8 cellular contexts compared by ENCODE assay signal in genomic region chr1:203308205-203309114, GRCh38. TPM values are rescaled to one million over a fixed set of nuclear protein-coding genes. Genes with fewer than 3 reads are reported as not detected.
DNase-seq lines count a peak whose midpoint lies in the region; ATAC-seq, FAIRE-seq and TF ChIP-seq lines count a peak whose summit lies in the region.

No MANE protein-coding gene starts in this region.

- peaks cover 13% of the 10 kb centered on the region for H3K79me2 ChIP-seq in HepG2 (ENCODE audit: insufficient read depth, low read length)

- WGBS in HepG2 (ENCODE audit: low lambda C conversion rate): 86% methylated on average over 6 of the region's 6 CpGs
- 69% methylated on average over 5 of the region's 6 CpGs for WGBS in right lobe of liver (ENCODE audit: insufficient coverage, low coverage, low lambda C conversion rate, missing lambda C conversion rate)

- H3K36me3 ChIP-seq in HepG2 (replicated peaks in 1 of 2; ENCODE audit: control insufficient read depth in 1 of 2, insufficient read depth in 2 of 2, low read length in 2 of 2): peaks cover 0 to 3% of the 10 kb centered on the region in 2 experiments; a peak in 1 of 5 replicates
- no peaks in the 10 kb centered on the region for H3K36me3 ChIP-seq in right lobe of liver
- H3K36me3 ChIP-seq in mucosa of rectum (ENCODE audit: control insufficient read depth in 2 of 2, insufficient read depth in 2 of 2, low read length in 2 of 2): peaks cover 26 to 33% of the 10 kb centered on the region in 2 donors
- peaks cover 0 to 12% of the 10 kb centered on the region in 2 donors for H3K36me3 ChIP-seq in vagina

- no peak for TF ChIP-seq POLR2A in HepG2 (IDR thresholded peaks at IDR 0.05; ENCODE audit: insufficient read depth in 1 of 2, low read depth in 2 of 2, low read length in 2 of 2)
- TF ChIP-seq POLR2A in right lobe of liver (IDR thresholded peaks at IDR 0.05): no peak
- no peak for TF ChIP-seq POLR2A in vagina (IDR thresholded peaks at IDR 0.05)

- no peak for TF ChIP-seq EP300 in HepG2 (IDR thresholded peaks at IDR 0.05; ENCODE audit: low read depth in 2 of 2, low read length in 2 of 2)
- TF ChIP-seq EP300 in HepG2 (CRISPR knock-in tag; IDR thresholded peaks at IDR 0.05; ENCODE audit: borderline replicate concordance): no peak

- H2AFZ ChIP-seq in HepG2 (ENCODE audit: low read length): no peak overlapping the region

- peaks cover 11% of the 10 kb centered on the region for H3K27me3 Mint-ChIP-seq in brain

- H4K20me1 ChIP-seq in HepG2 (ENCODE audit: insufficient read depth, low read length): no peaks in the 10 kb centered on the region

- no peak overlapping the region for H3K4me3 ChIP-seq in HepG2 (replicated peaks in 1 of 3; ENCODE audit: insufficient read depth in 1 of 3, low read depth in 2 of 3, low read length in 3 of 3)
- peak overlapping the region in 1 of 3 donors; percentile 79 for H3K4me3 ChIP-seq in right lobe of liver
- H3K4me3 ChIP-seq in mucosa of rectum (ENCODE audit: low read length in 2 of 2): peak overlapping the region; percentile 68 to 93
- peak overlapping the region; percentile 96 to 100 for H3K4me3 ChIP-seq in vagina

- TF ChIP-seq RAD21 in HepG2 (CRISPR knock-in tag; IDR thresholded peaks at IDR 0.05): no peak

- FAIRE-seq in HepG2 (lab: Jason Lieb, UNC): no peak

- no peak overlapping the region for H3K9ac ChIP-seq in HepG2 (ENCODE audit: insufficient read depth, low read depth, low read length)
- peak overlapping the region; percentile 74 to 100 for H3K9ac ChIP-seq in mucosa of rectum (ENCODE audit: low read depth in 1 of 2, low read length in 2 of 2)

- no peaks in the 10 kb centered on the region for H3K9me3 ChIP-seq in HepG2 (ENCODE audit: low read length)
- H3K9me3 ChIP-seq in right lobe of liver: no peaks in the 10 kb centered on the region
- H3K9me3 ChIP-seq in mucosa of rectum (ENCODE audit: control insufficient read depth in 2 of 2, low read length in 2 of 2): no peaks in the 10 kb centered on the region
- H3K9me3 ChIP-seq in vagina: no peaks in the 10 kb centered on the region

- H3K27ac ChIP-seq in HepG2 (ENCODE audit: extremely low read length, insufficient read depth, low read length) (no peak overlapping the region), right lobe of liver (no peak overlapping the region), mucosa of rectum (ENCODE audit: low read depth in 2 of 2, low read length in 2 of 2) (peak overlapping the region; percentile 52 to 53), vagina (peak overlapping the region; percentile 100)

- H3K36me3 Mint-ChIP-seq in brain: peaks cover 47% of the 10 kb centered on the region

- peak overlapping the region; percentile 88 to 96 (median 92) for H3K4me3 Mint-ChIP-seq in brain

- H3K4me1 ChIP-seq in HepG2 (ENCODE audit: insufficient read depth, low read length): peaks cover 34% of the 10 kb centered on the region
- H3K4me1 ChIP-seq in right lobe of liver: no peaks in the 10 kb centered on the region
- H3K4me1 ChIP-seq in mucosa of rectum (ENCODE audit: control insufficient read depth in 2 of 2, insufficient read depth in 2 of 2, low read length in 2 of 2): peaks cover 34 to 38% of the 10 kb centered on the region in 2 donors
- H3K4me1 ChIP-seq in vagina: peaks cover 44% of the 10 kb centered on the region

- POLR2A ChIA-PET in HepG2 (lab: Yijun Ruan, JAX): interaction anchor here (1.6 to 6.3 kb wide), 2 partner anchors 12 to 20 kb away, joined by 3 to 77 read pairs; no protein-coding TSS in a partner anchor

- H3K27me3 ChIP-seq in HepG2 (ENCODE audit: control insufficient read depth in 1 of 2, insufficient read depth in 2 of 2, low read length in 2 of 2) (peaks cover 0 to 15% of the 10 kb centered on the region in 2 experiments; a peak in 3 of 5 replicates), right lobe of liver (no peaks in the 10 kb centered on the region), mucosa of rectum (ENCODE audit: control insufficient read depth in 2 of 2, insufficient read depth in 2 of 2, low read length in 2 of 2) (no peaks in the 10 kb centered on the region), vagina (no peaks in the 10 kb centered on the region)

- in situ Hi-C loops in HepG2 (cut with HindIII; ENCODE audit: extremely low pct_ligation_motif_present, low pct_unique_long_range_greater_than_20kb): no loop called here

- DNase-seq in HepG2 (ENCODE audit: low spot score): no peak
- DNase-seq in right lobe of liver: no peak
- no peak for DNase-seq in vagina (ENCODE audit: extremely low spot score in 2 of 2)
- no peak for DNase-seq in SW480 (ENCODE audit: low spot score)
- DNase-seq in middle frontal gyrus (ENCODE audit: extremely low spot score, low spot score): no peak
- no peak for DNase-seq in H4 (ENCODE audit: low spot score)

- intact Hi-C loops in HepG2 (cut with micrococcal nuclease; ENCODE audit: unreplicated experiment) (no loop called here), right lobe of liver (cut with DNase I) (no loop called here), vagina (cut with DNase I) (loop anchor here (5.0 kb wide), 1 partner anchor 36 kb away; no protein-coding TSS in a partner anchor)

- peaks cover 61% of the 10 kb centered on the region for H3K4me1 Mint-ChIP-seq in brain

- CTCF ChIA-PET in HepG2 (lab: Yijun Ruan, JAX; ENCODE audit: low intra/inter-chr PET ratio, low total read pairs): no interaction called here

- ATAC-seq in HepG2: no peak
- ATAC-seq in right lobe of liver: no peak

- TF ChIP-seq CTCF in HepG2 (CRISPR knock-in tag; IDR thresholded peaks at IDR 0.05) (no peak), right lobe of liver (IDR thresholded peaks at IDR 0.05) (no peak), brain (conservative IDR thresholded peaks at IDR 0.05) (no peak), vagina (IDR thresholded peaks at IDR 0.05) (no peak)

- peak overlapping the region; percentile 90 to 98 (median 95) for H3K27ac Mint-ChIP-seq in brain

- peaks cover 0 to 3% (median 0%) of the 10 kb centered on the region in 5 experiments for H3K9me3 Mint-ChIP-seq in brain

- no TSS peak for BruUV-seq in HepG2 (replicated peaks; lab: Mats Ljungman, UMichigan)

- H3K4me2 ChIP-seq in HepG2 (ENCODE audit: low read depth, low read length): no peak overlapping the region

TF ChIP-seq in HepG2, 621 proteins besides CTCF, POLR2A, EP300 and RAD21 (continues in another document):
- TF ChIP-seq PAF1 (CRISPR knock-in tag; IDR thresholded peaks at IDR 0.05): 0 out of 2 replicates have a peak, but pooled peaks have one; percentile 49

RNA-seq across cellular contexts. Expression of gene BTG2, which starts 3.1 kb away (rescaled TPM):
- 18.3 and 18.7 TPM in 2 replicates for total RNA-seq in HepG2 (2016; rRNA removed; fragmentation: Illumina TruSeq; extraction: Trizol)
- 2.8 and 3.5 TPM in 2 replicates for total RNA-seq in HepG2 (2016; cell fraction: cytosol; rRNA removed; fragmentation: Illumina TruSeq; extraction: Trizol; ENCODE audit: low read depth)
- 15.4 and 19.8 TPM in 2 replicates for total RNA-seq in HepG2 (2016; cell fraction: insoluble cytoplasmic fraction; rRNA removed; fragmentation: Illumina TruSeq; extraction: Trizol)
- 11.7 and 12.9 TPM in 2 replicates for total RNA-seq in HepG2 (2016; cell fraction: membrane; rRNA removed; fragmentation: Illumina TruSeq; extraction: Trizol)
- total RNA-seq in HepG2 (2016; cell fraction: nucleus; rRNA removed; fragmentation: Illumina TruSeq; extraction: Trizol): 11.8 and 13.3 TPM in 2 replicates
- polyA plus RNA-seq in HepG2 (2011; rRNA removed): 13.6 and 16.7 TPM in 2 replicates
- 11.2 and 13.0 TPM in 2 replicates for polyA plus RNA-seq in HepG2 (2011; cell fraction: cytosol; rRNA removed)
- 8.6 and 10.6 TPM in 2 replicates for polyA plus RNA-seq in HepG2 (2011; cell fraction: nucleus; rRNA removed)
- polyA plus RNA-seq in HepG2 (2012): 4.4 and 7.3 TPM in 2 replicates
- 2.1 and 2.2 TPM in 2 replicates for polyA plus RNA-seq in HepG2 (2016; cell fraction: cytosol; fragmentation: Illumina TruSeq; extraction: Trizol; ENCODE audit: low read depth)
- 18.8 and 19.2 TPM in 2 replicates for polyA plus RNA-seq in HepG2 (2016; cell fraction: insoluble cytoplasmic fraction; fragmentation: Illumina TruSeq; extraction: Trizol; ENCODE audit: low read depth)
- polyA plus RNA-seq in HepG2 (2016; cell fraction: membrane; fragmentation: Illumina TruSeq; extraction: Trizol; ENCODE audit: low read depth): 6.5 and 7.0 TPM in 2 replicates
- 18.0 and 19.6 TPM in 2 replicates for polyA plus RNA-seq in HepG2 (2016; cell fraction: nucleus; fragmentation: Illumina TruSeq; extraction: Trizol; ENCODE audit: insufficient read depth, low read depth)
- 9.6 and 12.5 TPM in 2 replicates for polyA minus RNA-seq in HepG2 (2011; rRNA and poly(A)+ RNA removed; ENCODE audit: low replicate concordance)
- 8.5 and 9.2 TPM in 2 replicates for polyA minus RNA-seq in HepG2 (2011; cell fraction: cytosol; rRNA and poly(A)+ RNA removed)
- 4.9 and 8.8 TPM in 2 replicates for polyA minus RNA-seq in HepG2 (2011; cell fraction: nucleus; rRNA and poly(A)+ RNA removed)
- 10 to 100 TPM in 1 of 6 experiments, 1 to 10 TPM in 5; 2.0 to 11.2 (median 5.4) TPM for total RNA-seq in right lobe of liver
- 117 TPM for polyA plus RNA-seq in brain (ENCODE audit: insufficient read depth, low read depth, low replicate concordance)
- total RNA-seq in vagina: 191 TPM
- 11.2 and 11.7 TPM in 2 replicates for total RNA-seq in H4 (2014; rRNA removed; shearing (Covaris generic))

RNA-seq across cellular contexts. Expression of gene FMOD, which starts 42.5 kb away (rescaled TPM):
- total RNA-seq in HepG2 (2016; rRNA removed; fragmentation: Illumina TruSeq; extraction: Trizol) (not detected in 2 replicates), right lobe of liver (1 to 10 TPM; 2.7 to 9.0 (median 3.8) TPM), vagina (80.3 TPM)
- total RNA-seq in HepG2 (2016; cell fraction: cytosol; rRNA removed; fragmentation: Illumina TruSeq; extraction: Trizol; ENCODE audit: low read depth): not detected in 2 replicates
- total RNA-seq in HepG2 (2016; cell fraction: insoluble cytoplasmic fraction; rRNA removed; fragmentation: Illumina TruSeq; extraction: Trizol): not detected in 2 replicates
- total RNA-seq in HepG2 (2016; cell fraction: membrane; rRNA removed; fragmentation: Illumina TruSeq; extraction: Trizol): not detected in 2 replicates
- not detected in 2 replicates for total RNA-seq in HepG2 (2016; cell fraction: nucleus; rRNA removed; fragmentation: Illumina TruSeq; extraction: Trizol)
- polyA plus RNA-seq in HepG2 (2011; rRNA removed) (0.04 and 0.08 TPM in 2 replicates), brain (ENCODE audit: insufficient read depth, low read depth, low replicate concordance) (7.9 TPM)
- 0.08 TPM in 2 replicates for polyA plus RNA-seq in HepG2 (2011; cell fraction: cytosol; rRNA removed)
- not detected in 2 replicates for polyA plus RNA-seq in HepG2 (2011; cell fraction: nucleus; rRNA removed)
- not detected in 2 replicates for polyA plus RNA-seq in HepG2 (2012)
- polyA plus RNA-seq in HepG2 (2016; cell fraction: cytosol; fragmentation: Illumina TruSeq; extraction: Trizol; ENCODE audit: low read depth): not detected in 2 replicates
- not detected in 2 replicates for polyA plus RNA-seq in HepG2 (2016; cell fraction: insoluble cytoplasmic fraction; fragmentation: Illumina TruSeq; extraction: Trizol; ENCODE audit: low read depth)
- not detected in 2 replicates for polyA plus RNA-seq in HepG2 (2016; cell fraction: membrane; fragmentation: Illumina TruSeq; extraction: Trizol; ENCODE audit: low read depth)
- polyA plus RNA-seq in HepG2 (2016; cell fraction: nucleus; fragmentation: Illumina TruSeq; extraction: Trizol; ENCODE audit: insufficient read depth, low read depth): not detected in 2 replicates
- not detected in 2 replicates for polyA minus RNA-seq in HepG2 (2011; rRNA and poly(A)+ RNA removed; ENCODE audit: low replicate concordance)
- polyA minus RNA-seq in HepG2 (2011; cell fraction: cytosol; rRNA and poly(A)+ RNA removed): not detected in 2 replicates
- polyA minus RNA-seq in HepG2 (2011; cell fraction: nucleus; rRNA and poly(A)+ RNA removed): not detected in 2 replicates
- total RNA-seq in H4 (2014; rRNA removed; shearing (Covaris generic)): 0.10 TPM in 1 of 2 replicates, not detected in the other

Comparison
In these comparisons a context has a peak if more than half of its experiments do, and no peak if none do; other contexts are left out.
1. H3K27ac ChIP-seq: peak in mucosa of rectum (2 of 2) and vagina (single experiment); none in HepG2 (single experiment) and right lobe of liver (0 of 3).
2. H3K4me3 ChIP-seq: peak in mucosa of rectum (2 of 2) and vagina (2 of 2); none in HepG2 (0 of 3).